In genomic region chr6:139483082-139483481, GRCh38 we compare ENCODE assay signal across 19 cellular contexts.
"Had no signal": no experiment of that assay in that cellular context is flagged by ENCODE, and none has a peak within 500 bp of the region (broad histone marks: within the 10 kb centered on the region; RNA-seq: fewer than 3 reads in every experiment).

No MANE protein-coding gene starts in this region.

- H3K9me3 Mint-ChIP-seq: activated CD8-positive, alpha-beta T cell treated with anti-CD3 and anti-CD28 coated beads for 36 hours; activated naive CD4-positive, alpha-beta T cell treated with anti-CD3 and anti-CD28 coated beads, Interleukin-2, amount 50 U/mL, for 72 hours; activated T-cell treated with anti-CD3 and anti-CD28 coated beads, Interleukin-2, amount 50 U/mL, for 4 hours; naive thymus-derived CD4-positive, alpha-beta T cell had no signal

- DNase-seq: activated CD4-positive, alpha-beta T cell treated with anti-CD3 and anti-CD28 coated beads for 36 hours; activated CD8-positive, alpha-beta T cell treated with anti-CD3 and anti-CD28 coated beads for 36 hours; activated effector memory CD4-positive, alpha-beta T cell treated with anti-CD3 and anti-CD28 coated beads, Interleukin-2, amount 50 U/mL, for 16 hours; activated T-cell treated with anti-CD3 and anti-CD28 coated beads, Interleukin-2, amount 50 U/mL, for 4 hours; mucosa of descending colon; naive thymus-derived CD4-positive, alpha-beta T cell; occipital lobe; stimulated activated CD4-positive, alpha-beta T cell treated with anti-CD3 and anti-CD28 coated beads, Interleukin-15, amount 100 ng/mL, for 24 hours; stimulated activated CD4-positive, alpha-beta T cell treated with anti-CD3 and anti-CD28 coated beads, Interleukin-4, amount 100 ng/mL, for 4 hours; stimulated activated CD8-positive, alpha-beta memory T cell treated with anti-CD3 and anti-CD28 coated beads, Interleukin-4, amount 100 ng/mL, for 48 hours; stimulated activated naive CD4-positive, alpha-beta T cell treated with Interleukin-2 at 50 U/mL for 16 hours; substantia nigra; T-helper 1 cell; WERI-Rb-1 had no signal

- H3K36me3 ChIP-seq: right atrium auricular region, tibial nerve, WERI-Rb-1 had no signal

- H3K4me3 ChIP-seq: mucosa of descending colon, right atrium auricular region, tibial nerve had no signal

- ATAC-seq: activated CD4-positive, alpha-beta T cell treated with anti-CD3 and anti-CD28 coated beads for 36 hours; activated CD8-positive, alpha-beta T cell treated with anti-CD3 and anti-CD28 coated beads for 36 hours; activated naive CD4-positive, alpha-beta T cell treated with anti-CD3 and anti-CD28 coated beads, Interleukin-2, amount 50 U/mL, for 72 hours; activated T-cell treated with anti-CD3 and anti-CD28 coated beads, Interleukin-2, amount 50 U/mL, for 4 hours; mucosa of descending colon; naive thymus-derived CD4-positive, alpha-beta T cell had no signal

- H3K27ac ChIP-seq: right atrium auricular region, tibial nerve, WERI-Rb-1 had no signal

- H3K27ac Mint-ChIP-seq: activated CD4-positive, alpha-beta T cell treated with anti-CD3 and anti-CD28 coated beads for 36 hours; activated CD8-positive, alpha-beta T cell treated with anti-CD3 and anti-CD28 coated beads for 36 hours; activated naive CD4-positive, alpha-beta T cell treated with anti-CD3 and anti-CD28 coated beads, Interleukin-2, amount 50 U/mL, for 72 hours; naive thymus-derived CD4-positive, alpha-beta T cell; progenitor cell of endocrine pancreas had no signal

- H3K36me3 Mint-ChIP-seq: activated naive CD4-positive, alpha-beta T cell treated with anti-CD3 and anti-CD28 coated beads, Interleukin-2, amount 50 U/mL, for 72 hours; naive thymus-derived CD4-positive, alpha-beta T cell had no signal

- H3K4me1 ChIP-seq: tibial nerve had no signal

- FAIRE-seq: endometrium had no signal

- H3K4me1 Mint-ChIP-seq: activated CD4-positive, alpha-beta T cell treated with anti-CD3 and anti-CD28 coated beads for 36 hours had no signal

- H3K27me3 ChIP-seq: right atrium auricular region, tibial nerve had no signal

- H3K9me3 ChIP-seq: mucosa of descending colon, right atrium auricular region, tibial nerve had no signal

- H3K4me3 Mint-ChIP-seq: activated CD4-positive, alpha-beta T cell treated with anti-CD3 and anti-CD28 coated beads for 36 hours; activated CD8-positive, alpha-beta T cell treated with anti-CD3 and anti-CD28 coated beads for 36 hours; activated T-cell treated with anti-CD3 and anti-CD28 coated beads, Interleukin-2, amount 50 U/mL, for 4 hours; naive thymus-derived CD4-positive, alpha-beta T cell had no signal

- H3K27me3 Mint-ChIP-seq: activated CD4-positive, alpha-beta T cell treated with anti-CD3 and anti-CD28 coated beads for 36 hours; progenitor cell of endocrine pancreas had no signal
